ENCODE assay signal across 8 cellular contexts in genomic region chrX:153032397-153033118, GRCh38. TPM values are rescaled to one million over a fixed set of nuclear protein-coding genes. Genes with fewer than 3 reads are reported as not detected.
A peak's percentile ranks its signal among the peaks of the same experiment; 100 is the strongest.
DNase-seq lines count a peak whose midpoint lies in the region; ATAC-seq and TF ChIP-seq lines count a peak whose summit lies in the region.

No MANE protein-coding gene starts in this region.

- H3K27me3 ChIP-seq in liver (ENCODE audit: control insufficient read depth in 4 of 4, insufficient read depth in 4 of 4, low read length in 3 of 4) = no peaks in the 10 kb centered on the region

- no peak overlapping the region for H3K9ac ChIP-seq in liver (ENCODE audit: low read depth in 1 of 2, low read length in 2 of 2)

- ATAC-seq in HG02623 (IDR thresholded peaks at IDR 0.05; ENCODE audit: unreplicated experiment) (peak; percentile 47), GM18873 (IDR thresholded peaks at IDR 0.05; ENCODE audit: low FRiP score, unreplicated experiment) (no peak)

- H3K4me3 Mint-ChIP-seq in chondrocyte (ENCODE audit: unreplicated experiment) = peak overlapping the region; percentile 45

- H3K36me3 ChIP-seq in liver (ENCODE audit: control insufficient read depth in 4 of 4, insufficient read depth in 3 of 4, low read depth in 1 of 4, low read length in 3 of 4) = no peaks in the 10 kb centered on the region

- TF ChIP-seq RAD21 in liver (IDR thresholded peaks at IDR 0.05) = peak; percentile 85 to 95

- H3K9me3 ChIP-seq in liver (ENCODE audit: control insufficient read depth in 4 of 4, low read length in 3 of 4) = no peaks in the 10 kb centered on the region

- H3K27ac Mint-ChIP-seq in chondrocyte (ENCODE audit: unreplicated experiment) = no peak overlapping the region

- no peaks in the 10 kb centered on the region for H3K4me1 Mint-ChIP-seq in chondrocyte (ENCODE audit: low read depth)

- TF ChIP-seq CTCF in GM12864 (IDR thresholded peaks at IDR 0.05; ENCODE audit: low read depth, low read length, missing control alignments) (peak; percentile 81), chondrocyte (IDR thresholded peaks at IDR 0.05) (peak; percentile 90), liver (IDR thresholded peaks at IDR 0.05; ENCODE audit: low read depth, low read length, missing input control) (peak; percentile 83)

- peaks cover 4% of the 10 kb centered on the region for H3K9me3 Mint-ChIP-seq in chondrocyte (ENCODE audit: low read depth)

- H3K4me3 ChIP-seq in GM12864 (ENCODE audit: low read depth, low read length) (peak overlapping the region; percentile 71), liver (ENCODE audit: low read depth in 1 of 3, low read length in 3 of 3) (peak overlapping the region in 2 of 3 donors; percentile 38 to 46)

- H3K27ac ChIP-seq in liver (ENCODE audit: low read depth in 1 of 2, low read length in 2 of 2) = no peak overlapping the region

- H3K36me3 Mint-ChIP-seq in chondrocyte (ENCODE audit: low read depth) = no peaks in the 10 kb centered on the region

- peaks cover 0 to 6% (median 3%) of the 10 kb centered on the region in 4 donors for H3K4me1 ChIP-seq in liver (ENCODE audit: control insufficient read depth in 4 of 4, insufficient read depth in 4 of 4, low read length in 3 of 4)

- WGBS in liver = 16% methylated on average over 64 of the region's 64 CpGs

- DNase-seq in GM12864 (ENCODE audit: low read depth) (peak; percentile 30), NCI-H1930 (lab: John Stamatoyannopoulos, UW) (peak; percentile 56 to 79), chondrocyte (ENCODE audit: low spot score) (no peak)
- DNase-seq in activated CD4-positive, CD25-positive, alpha-beta regulatory T cell treated with anti-CD3 and anti-CD28 coated beads, Interleukin-2, amount 50 U/mL, for 72 hours = peak; percentile 83
- peak; percentile 64 to 66 for DNase-seq in stimulated activated CD4-positive, alpha-beta T cell treated with anti-CD3 and anti-CD28 coated beads, Interleukin-2, amount 100 ng/mL, for 48 hours

- no peaks in the 10 kb centered on the region for H3K27me3 Mint-ChIP-seq in chondrocyte (ENCODE audit: low read depth)

TF ChIP-seq in liver, 16 proteins besides CTCF, POLR2A, EP300 and RAD21:
- TF ChIP-seq TAF1 (conservative IDR thresholded peaks at IDR 0.05) (no peak), YY1 (IDR thresholded peaks at IDR 0.05) (peak; percentile 75), GABPA (IDR thresholded peaks at IDR 0.05 in 1 of 2, conservative IDR thresholded peaks at IDR 0.05 in 1 of 2) (peak in 1 of 2 donors; percentile 19), NR2F2 (IDR thresholded peaks at IDR 0.05) (no peak), FOXA2 (IDR thresholded peaks at IDR 0.05) (no peak)
TF ChIP-seq in liver: peak in this region for 2.

RNA-seq across cellular contexts. Expression of gene PNMA3, which starts 23.7 kb away (rescaled TPM):
- total RNA-seq in chondrocyte (0.12 to 0.67 TPM (median 0.67 TPM) in 3 replicates), liver (10 to 100 TPM in 1 of 2 donors, under 1 TPM in 1; 0.17 to 11.7 TPM)
- under 1 TPM; 0.06 to 0.29 TPM for polyA plus RNA-seq in liver

RNA-seq across cellular contexts. Expression of gene PNMA5, which starts 38.6 kb away (rescaled TPM):
- total RNA-seq in chondrocyte (not detected in 3 replicates), liver (under 1 TPM in 1 of 2 donors, not detected in 1; 0.09 TPM)
- not detected for polyA plus RNA-seq in liver

RNA-seq across cellular contexts. Expression of gene PNMA6A, which starts 39.7 kb away (rescaled TPM):
- 0.97 to 5.9 TPM (median 4.7 TPM) in 3 replicates for total RNA-seq in chondrocyte
- 1 to 10 TPM; 5.4 to 6.4 TPM for total RNA-seq in liver
- 1 to 10 TPM; 3.5 to 7.5 TPM for polyA plus RNA-seq in liver
